8 cellular contexts compared by ENCODE assay signal in the genomic region with DNA sequence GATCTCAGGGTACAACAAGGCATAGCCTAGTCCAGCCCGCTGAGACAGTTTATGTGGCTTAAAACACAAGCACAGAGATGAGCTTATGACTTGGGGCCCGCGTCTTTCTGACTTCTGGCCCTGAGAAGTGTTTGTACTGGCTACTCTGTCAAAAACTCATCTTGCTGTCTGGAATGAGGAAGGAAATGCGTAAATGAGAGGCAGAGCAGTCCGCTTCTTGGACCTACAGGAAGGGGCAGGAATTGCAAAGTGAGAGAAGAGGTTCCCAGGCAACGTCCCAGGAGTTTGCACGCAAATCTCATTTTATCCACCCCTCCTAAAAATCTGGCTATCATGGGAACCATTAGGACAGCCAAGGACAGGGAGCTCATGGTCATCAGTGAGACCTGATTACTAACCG. TPM values are rescaled to one million over a fixed set of nuclear protein-coding genes. Genes with fewer than 3 reads are reported as not detected.
DNase-seq lines count a peak whose midpoint lies in the region; ATAC-seq and TF ChIP-seq lines count a peak whose summit lies in the region.

No MANE protein-coding gene starts in this region.

- peak overlapping the region; percentile 12 for H3K4me3 Mint-ChIP-seq in CD4-positive, alpha-beta T cell

- peaks cover 14 to 94% (median 51%) of the 10 kb centered on the region in 4 donors for H3K4me1 ChIP-seq in Peyer's patch
- H3K4me1 ChIP-seq in psoas muscle: peaks cover 89% of the 10 kb centered on the region

- ATAC-seq in CD4-positive, alpha-beta T cell (ENCODE audit: poor library complexity): no peak
- ATAC-seq in psoas muscle: peak in 1 of 4 donors; percentile 16
- no peak for ATAC-seq in HG03045 (IDR thresholded peaks at IDR 0.05; ENCODE audit: unreplicated experiment)

- H3K27ac Mint-ChIP-seq in CD4-positive, alpha-beta T cell: peak overlapping the region; percentile 76

- WGBS in psoas muscle, 3 donors: 23 to 35% (median 27%) methylated on average over 8 of the region's 8 CpGs

- H3K27me3 Mint-ChIP-seq in CD4-positive, alpha-beta T cell: no peaks in the 10 kb centered on the region

- POLR2A ChIA-PET in CD4-positive, alpha-beta T cell (lab: Charles Lee): interaction anchor here (0.9 to 6.5 kb wide), 3 partner anchors 8 to 55 kb away, joined by 4 to 218 read pairs (median 4); no protein-coding TSS in a partner anchor

- no peak overlapping the region for H3K27ac ChIP-seq in CD4-positive, alpha-beta T cell (ENCODE audit: low read depth, low read length)
- H3K27ac ChIP-seq in Peyer's patch: peak overlapping the region in 3 of 4 donors; percentile 71 to 99 (median 99)
- H3K27ac ChIP-seq in psoas muscle: peak overlapping the region; percentile 99

- no peaks in the 10 kb centered on the region for H3K27me3 ChIP-seq in CD4-positive, alpha-beta T cell (ENCODE audit: control insufficient read depth, insufficient read depth, low read length)
- H3K27me3 ChIP-seq in Peyer's patch (no peaks in the 10 kb centered on the region), psoas muscle (ENCODE audit: insufficient read depth in 3 of 3, low read length in 2 of 3) (no peaks in the 10 kb centered on the region)

- TF ChIP-seq CTCF in CD4-positive, alpha-beta T cell (IDR thresholded peaks at IDR 0.05): no peak
- TF ChIP-seq CTCF in Peyer's patch (IDR thresholded peaks at IDR 0.05) (peak in 3 of 6 experiments; percentile 37 to 49 (median 43)), psoas muscle (IDR thresholded peaks at IDR 0.05) (peak; percentile 24)

- TF ChIP-seq POLR2A in Peyer's patch (IDR thresholded peaks at IDR 0.05): peak in 1 of 2 donors; percentile 23

- peaks cover 86% of the 10 kb centered on the region for H3K4me1 Mint-ChIP-seq in CD4-positive, alpha-beta T cell (ENCODE audit: low read depth)

- H3K9me3 Mint-ChIP-seq in CD4-positive, alpha-beta T cell: no peaks in the 10 kb centered on the region

- H3K4me3 ChIP-seq in Peyer's patch: no peak overlapping the region
- peak overlapping the region; percentile 96 for H3K4me3 ChIP-seq in psoas muscle

- CTCF ChIA-PET in CD4-positive, alpha-beta T cell (lab: Charles Lee): no interaction called here

- intact Hi-C loops in CD4-positive, alpha-beta T cell (cut with DNase I, micrococcal nuclease): loop anchor here (5.0 to 10.0 kb wide), 4 partner anchors 58 to 755 kb away; a partner anchor contains a TSS
- intact Hi-C loops in psoas muscle (cut with DNase I): loop anchor here (5.0 to 10.0 kb wide), 2 partner anchors 38 to 125 kb away; a partner anchor contains a TSS

- H3K9me3 ChIP-seq in CD4-positive, alpha-beta T cell (ENCODE audit: control insufficient read depth, low read length): no peaks in the 10 kb centered on the region
- H3K9me3 ChIP-seq in Peyer's patch (no peaks in the 10 kb centered on the region), psoas muscle (no peaks in the 10 kb centered on the region)

- peaks cover 49% of the 10 kb centered on the region for H3K36me3 Mint-ChIP-seq in CD4-positive, alpha-beta T cell (ENCODE audit: low read depth)

- H3K36me3 ChIP-seq in Peyer's patch (no peaks in the 10 kb centered on the region), psoas muscle (ENCODE audit: insufficient read depth in 1 of 2, low read depth in 1 of 2) (no peaks in the 10 kb centered on the region)

- no peak for DNase-seq in CD4-positive, alpha-beta T cell
- DNase-seq in Peyer's patch: peak in 1 of 3 donors; percentile 66
- DNase-seq in fibroblast of the conjunctiva (ENCODE audit: low read depth): peak; percentile 40
- DNase-seq in psoas muscle: peak in 1 of 2 donors; percentile 49
- no peak for DNase-seq in NCI-H1048 (lab: John Stamatoyannopoulos, UW)
- no peak for DNase-seq in NCI-H510A treated with DMSO at 0.1 percent for 48 hours (lab: John Stamatoyannopoulos, UW)
- DNase-seq in stimulated activated CD8-positive, alpha-beta memory T cell treated with anti-CD3 and anti-CD28 coated beads, Interleukin-4, amount 100 ng/mL, for 48 hours: no peak

RNA-seq across cellular contexts. Expression of a gene that starts 5.5 kb away (rescaled TPM):
- total RNA-seq in CD4-positive, alpha-beta T cell: 100 to 1,000 TPM; 153 to 159 TPM
- 100 to 1,000 TPM; 110 to 269 (median 238) TPM for total RNA-seq in Peyer's patch
- 100 to 1,000 TPM; 120 to 389 (median 273) TPM for total RNA-seq in psoas muscle
- 100 to 1,000 TPM; 112 to 164 (median 132) TPM for polyA plus RNA-seq in psoas muscle
